In genomic region chr4:26140150-26140898, GRCh38 we compare ENCODE assay signal across 1 cellular context.
TF ChIP-seq lines count a peak whose summit lies in the region.

No MANE protein-coding gene starts in this region.

TF ChIP-seq in SK-N-SH treated with all-trans-retinoic acid at 6 μM for 48 hours, 23 proteins besides CTCF, POLR2A, EP300 and RAD21 (continued from another document):
- TF ChIP-seq, protein P1, sequence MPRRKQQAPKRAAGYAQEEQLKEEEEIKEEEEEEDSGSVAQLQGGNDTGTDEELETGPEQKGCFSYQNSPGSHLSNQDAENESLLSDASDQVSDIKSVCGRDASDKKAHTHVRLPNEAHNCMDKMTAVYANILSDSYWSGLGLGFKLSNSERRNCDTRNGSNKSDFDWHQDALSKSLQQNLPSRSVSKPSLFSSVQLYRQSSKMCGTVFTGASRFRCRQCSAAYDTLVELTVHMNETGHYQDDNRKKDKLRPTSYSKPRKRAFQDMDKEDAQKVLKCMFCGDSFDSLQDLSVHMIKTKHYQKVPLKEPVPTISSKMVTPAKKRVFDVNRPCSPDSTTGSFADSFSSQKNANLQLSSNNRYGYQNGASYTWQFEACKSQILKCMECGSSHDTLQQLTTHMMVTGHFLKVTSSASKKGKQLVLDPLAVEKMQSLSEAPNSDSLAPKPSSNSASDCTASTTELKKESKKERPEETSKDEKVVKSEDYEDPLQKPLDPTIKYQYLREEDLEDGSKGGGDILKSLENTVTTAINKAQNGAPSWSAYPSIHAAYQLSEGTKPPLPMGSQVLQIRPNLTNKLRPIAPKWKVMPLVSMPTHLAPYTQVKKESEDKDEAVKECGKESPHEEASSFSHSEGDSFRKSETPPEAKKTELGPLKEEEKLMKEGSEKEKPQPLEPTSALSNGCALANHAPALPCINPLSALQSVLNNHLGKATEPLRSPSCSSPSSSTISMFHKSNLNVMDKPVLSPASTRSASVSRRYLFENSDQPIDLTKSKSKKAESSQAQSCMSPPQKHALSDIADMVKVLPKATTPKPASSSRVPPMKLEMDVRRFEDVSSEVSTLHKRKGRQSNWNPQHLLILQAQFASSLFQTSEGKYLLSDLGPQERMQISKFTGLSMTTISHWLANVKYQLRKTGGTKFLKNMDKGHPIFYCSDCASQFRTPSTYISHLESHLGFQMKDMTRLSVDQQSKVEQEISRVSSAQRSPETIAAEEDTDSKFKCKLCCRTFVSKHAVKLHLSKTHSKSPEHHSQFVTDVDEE (CRISPR knock-in tag; IDR thresholded peaks at IDR 0.05): no peak
- TF ChIP-seq TCF4 (CRISPR knock-in tag; IDR thresholded peaks at IDR 0.05; ENCODE audit: borderline replicate concordance) (no peak), POU6F1 (CRISPR knock-in tag; IDR thresholded peaks at IDR 0.05; ENCODE audit: borderline replicate concordance, low read depth) (no peak), ZFP30 (CRISPR knock-in tag; IDR thresholded peaks at IDR 0.05) (no peak), BACH2 (CRISPR knock-in tag; IDR thresholded peaks at IDR 0.05; ENCODE audit: borderline replicate concordance) (no peak), ZC3H10 (CRISPR knock-in tag; IDR thresholded peaks at IDR 0.05) (no peak), ARNTL (CRISPR knock-in tag; IDR thresholded peaks at IDR 0.05; ENCODE audit: borderline replicate concordance, low read depth) (no peak), GLIS3 (CRISPR knock-in tag; IDR thresholded peaks at IDR 0.05) (no peak), ZNF8 (CRISPR knock-in tag; IDR thresholded peaks at IDR 0.05) (no peak), CSDC2 (CRISPR knock-in tag; IDR thresholded peaks at IDR 0.05) (no peak), ESRRG (CRISPR knock-in tag; IDR thresholded peaks at IDR 0.05) (no peak), TOX (CRISPR knock-in tag; IDR thresholded peaks at IDR 0.05; ENCODE audit: borderline replicate concordance) (no peak), ISL1 (CRISPR knock-in tag; IDR thresholded peaks at IDR 0.05) (no peak)
- TF ChIP-seq, protein P2, sequence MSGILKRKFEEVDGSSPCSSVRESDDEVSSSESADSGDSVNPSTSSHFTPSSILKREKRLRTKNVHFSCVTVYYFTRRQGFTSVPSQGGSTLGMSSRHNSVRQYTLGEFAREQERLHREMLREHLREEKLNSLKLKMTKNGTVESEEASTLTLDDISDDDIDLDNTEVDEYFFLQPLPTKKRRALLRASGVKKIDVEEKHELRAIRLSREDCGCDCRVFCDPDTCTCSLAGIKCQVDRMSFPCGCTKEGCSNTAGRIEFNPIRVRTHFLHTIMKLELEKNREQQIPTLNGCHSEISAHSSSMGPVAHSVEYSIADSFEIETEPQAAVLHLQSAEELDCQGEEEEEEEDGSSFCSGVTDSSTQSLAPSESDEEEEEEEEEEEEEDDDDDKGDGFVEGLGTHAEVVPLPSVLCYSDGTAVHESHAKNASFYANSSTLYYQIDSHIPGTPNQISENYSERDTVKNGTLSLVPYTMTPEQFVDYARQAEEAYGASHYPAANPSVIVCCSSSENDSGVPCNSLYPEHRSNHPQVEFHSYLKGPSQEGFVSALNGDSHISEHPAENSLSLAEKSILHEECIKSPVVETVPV (CRISPR knock-in tag; IDR thresholded peaks at IDR 0.05): no peak
